ENCODE assay signal across 16 cellular contexts in the genomic region with DNA sequence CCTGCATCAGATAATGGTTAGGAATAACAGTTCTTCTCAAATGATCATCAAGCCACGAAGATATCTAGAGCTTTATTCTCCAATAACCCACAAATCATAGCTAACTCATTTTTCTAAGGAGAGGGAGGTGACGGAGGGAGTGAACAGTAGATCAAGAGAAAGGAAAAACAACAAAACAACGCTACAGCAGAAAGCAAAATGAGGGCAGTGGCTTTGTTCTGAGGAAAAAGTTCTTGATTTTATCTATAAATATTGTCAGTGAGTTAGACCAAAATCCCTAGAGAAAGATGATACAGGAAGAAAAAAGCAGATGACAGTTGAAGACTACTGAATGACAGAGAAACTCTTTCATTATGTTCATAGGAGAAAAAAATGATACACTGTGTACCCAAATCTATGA.
"Had no signal": no experiment of that assay in that cellular context is flagged by ENCODE, and none has a peak within 500 bp of the region (broad histone marks: within the 10 kb centered on the region; RNA-seq: fewer than 3 reads in every experiment).

No MANE protein-coding gene starts in this region.

- H3K9me3 Mint-ChIP-seq: activated T-cell treated with anti-CD3 and anti-CD28 coated beads, Interleukin-2, amount 50 U/mL, for 24 hours; naive thymus-derived CD8-positive, alpha-beta T cell had no signal

- H3K27me3 Mint-ChIP-seq: activated T-cell treated with anti-CD3 and anti-CD28 coated beads, Interleukin-2, amount 50 U/mL, for 24 hours; naive thymus-derived CD8-positive, alpha-beta T cell had no signal

- H3K4me3 Mint-ChIP-seq: activated T-cell treated with anti-CD3 and anti-CD28 coated beads, Interleukin-2, amount 50 U/mL, for 24 hours had no signal

- H3K9me3 ChIP-seq: heart left ventricle, spleen, upper lobe of left lung had no signal

- H3K27ac Mint-ChIP-seq: activated T-cell treated with anti-CD3 and anti-CD28 coated beads, Interleukin-2, amount 50 U/mL, for 24 hours had no signal

- ATAC-seq: heart left ventricle; naive thymus-derived CD8-positive, alpha-beta T cell; right cardiac atrium had no signal

- H3K4me3 ChIP-seq: coronary artery, heart left ventricle, spleen, upper lobe of left lung had no signal

- H3K27ac ChIP-seq: coronary artery, heart left ventricle, spleen, upper lobe of left lung had no signal

- DNase-seq: activated CD4-positive, alpha-beta T cell treated with anti-CD3 and anti-CD28 coated beads for 4 hours; activated naive CD4-positive, alpha-beta T cell treated with Interleukin-2 at 50 U/mL for 16 hours; activated T-cell treated with anti-CD3 and anti-CD28 coated beads, Interleukin-2, amount 50 U/mL, for 24 hours; caudate nucleus; effector CD4-positive, alpha-beta T cell; heart left ventricle; mammary epithelial cell; naive thymus-derived CD8-positive, alpha-beta T cell; nucleus accumbens; right cardiac atrium; spleen; stimulated activated CD4-positive, alpha-beta T cell treated with anti-CD3 and anti-CD28 coated beads, Interleukin-1b, Interleukin-23, amount 100 ng/mL, for 48 hours; stimulated activated naive CD4-positive, alpha-beta T cell treated with Interleukin-2 at 50 U/mL for 16 hours; T-helper 9 cell; upper lobe of left lung had no signal

- H3K27me3 ChIP-seq: heart left ventricle, spleen, upper lobe of left lung had no signal
